ENCODE assay signal across 29 cellular contexts in the genomic region with DNA sequence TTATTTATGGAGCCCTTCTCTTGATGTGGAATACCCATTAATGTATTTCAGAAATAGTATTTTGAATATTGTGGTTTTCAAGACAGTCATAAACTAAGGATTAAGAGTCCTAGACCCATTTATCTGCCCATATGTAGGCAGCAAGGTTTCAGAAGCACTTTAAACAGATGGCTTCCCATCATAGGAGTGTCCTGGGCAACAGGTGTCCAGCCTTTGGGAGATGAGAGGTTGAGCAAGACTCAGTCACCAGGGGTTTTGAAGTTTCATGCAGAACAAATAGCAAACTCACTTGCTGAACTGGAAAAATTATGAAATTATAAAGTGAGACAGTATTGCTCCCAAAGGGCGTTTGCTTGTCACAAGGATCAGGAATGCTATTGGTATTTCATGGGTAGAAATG.
"Had no signal": no experiment of that assay in that cellular context is flagged by ENCODE, and none has a peak within 500 bp of the region (broad histone marks: within the 10 kb centered on the region; RNA-seq: fewer than 3 reads in every experiment).

No MANE protein-coding gene starts in this region.

- H3K27ac ChIP-seq: neutrophil, pancreas, prostate gland, right lobe of liver, sigmoid colon, spleen, stomach, thyroid gland, tibial nerve, upper lobe of left lung, vagina had no signal

- H3K27ac Mint-ChIP-seq: naive thymus-derived CD8-positive, alpha-beta T cell; natural killer cell treated with Interleukin-12 subunit alpha and Interleukin-12 subunit beta and Interleukin-15 and Interleukin-18, amount 100 ng/mL, for 72 hours; nephron progenitor cell; stimulated activated effector memory CD8-positive, alpha-beta T cell treated with anti-CD3 and anti-CD28 coated beads, Interleukin-12 subunit alpha, Interleukin-12 subunit beta, amount 100 ng/mL, for 72 hours; stimulated activated naive B cell treated with anti-CD40 and anti-IgM and Interleukin-4, amounts not matched to agents 10 μg/mL and 1 μg/mL and 100 μg/mL, for 72 hours; stimulated activated naive CD8-positive, alpha-beta T cell treated with anti-CD3 and anti-CD28 coated beads, Interleukin-15, Interleukin-2, amounts not matched to agents 100 ng/mL and 50 ng/mL, for 24 hours had no signal

- H3K4me1 Mint-ChIP-seq: naive thymus-derived CD8-positive, alpha-beta T cell; nephron progenitor cell; neural crest cell; stimulated activated effector memory CD8-positive, alpha-beta T cell treated with anti-CD3 and anti-CD28 coated beads, Interleukin-12 subunit alpha, Interleukin-12 subunit beta, amount 100 ng/mL, for 72 hours; stimulated activated naive B cell treated with anti-CD40 and anti-IgM and Interleukin-4, amounts not matched to agents 10 μg/mL and 1 μg/mL and 100 μg/mL, for 72 hours had no signal

- H3K4me2 ChIP-seq: smooth muscle cell had no signal

- H3K4me3 ChIP-seq: pancreas, prostate gland, right lobe of liver, sigmoid colon, skin epidermis, smooth muscle cell, spleen, stomach, thoracic aorta, thyroid gland, tibial nerve, upper lobe of left lung, vagina had no signal

- H3K27me3 ChIP-seq: neutrophil, pancreas, right lobe of liver, sigmoid colon, spleen, stomach, thyroid gland, tibial nerve, upper lobe of left lung, vagina had no signal

- DNase-seq: naive thymus-derived CD8-positive, alpha-beta T cell; nephron progenitor cell; nucleus accumbens; pancreas; right cardiac atrium; right lobe of liver; sigmoid colon; spleen; stimulated activated CD4-positive, alpha-beta T cell treated with anti-CD3 and anti-CD28 coated beads, Interleukin-12 subunit alpha, Interleukin-12 subunit beta, amount 100 ng/mL, for 4 hours; stimulated activated CD4-positive, alpha-beta T cell treated with anti-CD3 and anti-CD28 coated beads, Interleukin-2, amount 100 ng/mL, for 24 hours; stimulated activated CD4-positive, alpha-beta T cell treated with anti-CD3 and anti-CD28 coated beads, Interleukin-2, amount 100 ng/mL, for 48 hours; stimulated activated CD4-positive, alpha-beta T cell treated with anti-CD3 and anti-CD28 coated beads, Interleukin-4, amount 100 ng/mL, for 24 hours; stimulated activated naive B cell treated with anti-CD40 and anti-IgM and Interleukin-4, amounts not matched to agents 10 μg/mL and 1 μg/mL and 100 μg/mL, for 72 hours; stimulated activated naive CD4-positive, alpha-beta T cell treated with Interleukin-2 at 50 U/mL for 16 hours; stomach; thyroid gland; trophoblast cell; upper lobe of left lung had no signal

- H3K36me3 ChIP-seq: neutrophil, pancreas, prostate gland, right lobe of liver, sigmoid colon, spleen, stomach, thoracic aorta, thyroid gland, tibial nerve, upper lobe of left lung, vagina had no signal

- H3K4me3 Mint-ChIP-seq: naive thymus-derived CD8-positive, alpha-beta T cell; natural killer cell treated with Interleukin-12 subunit alpha and Interleukin-12 subunit beta and Interleukin-15 and Interleukin-18, amount 100 ng/mL, for 72 hours; nephron progenitor cell; neural crest cell; stimulated activated effector memory CD8-positive, alpha-beta T cell treated with anti-CD3 and anti-CD28 coated beads, Interleukin-12 subunit alpha, Interleukin-12 subunit beta, amount 100 ng/mL, for 72 hours; stimulated activated naive B cell treated with anti-CD40 and anti-IgM and Interleukin-4, amounts not matched to agents 10 μg/mL and 1 μg/mL and 100 μg/mL, for 72 hours; stimulated activated naive CD8-positive, alpha-beta T cell treated with anti-CD3 and anti-CD28 coated beads, Interleukin-15, Interleukin-2, amounts not matched to agents 100 ng/mL and 50 ng/mL, for 24 hours had no signal

- H3K27me3 Mint-ChIP-seq: natural killer cell treated with Interleukin-12 subunit alpha and Interleukin-12 subunit beta and Interleukin-15 and Interleukin-18, amount 100 ng/mL, for 72 hours; stimulated activated naive B cell treated with anti-CD40 and anti-IgM and Interleukin-4, amounts not matched to agents 10 μg/mL and 1 μg/mL and 100 μg/mL, for 72 hours had no signal

- H3K4me1 ChIP-seq: prostate gland, right lobe of liver, spleen, thyroid gland had no signal

- H3K36me3 Mint-ChIP-seq: naive thymus-derived CD8-positive, alpha-beta T cell; natural killer cell treated with Interleukin-12 subunit alpha and Interleukin-12 subunit beta and Interleukin-15 and Interleukin-18, amount 100 ng/mL, for 72 hours; stimulated activated effector memory CD8-positive, alpha-beta T cell treated with anti-CD3 and anti-CD28 coated beads, Interleukin-12 subunit alpha, Interleukin-12 subunit beta, amount 100 ng/mL, for 72 hours; stimulated activated naive B cell treated with anti-CD40 and anti-IgM and Interleukin-4, amounts not matched to agents 10 μg/mL and 1 μg/mL and 100 μg/mL, for 72 hours had no signal

- H3K9me3 ChIP-seq: neutrophil, pancreas, prostate gland, right lobe of liver, sigmoid colon, stomach, thoracic aorta, thyroid gland, tibial nerve, upper lobe of left lung, vagina had no signal

- H3K9me3 Mint-ChIP-seq: natural killer cell treated with Interleukin-12 subunit alpha and Interleukin-12 subunit beta and Interleukin-15 and Interleukin-18, amount 100 ng/mL, for 72 hours; nephron progenitor cell; neural crest cell; stimulated activated effector memory CD8-positive, alpha-beta T cell treated with anti-CD3 and anti-CD28 coated beads, Interleukin-12 subunit alpha, Interleukin-12 subunit beta, amount 100 ng/mL, for 72 hours; stimulated activated naive B cell treated with anti-CD40 and anti-IgM and Interleukin-4, amounts not matched to agents 10 μg/mL and 1 μg/mL and 100 μg/mL, for 72 hours; stimulated activated naive CD8-positive, alpha-beta T cell treated with anti-CD3 and anti-CD28 coated beads, Interleukin-15, Interleukin-2, amounts not matched to agents 100 ng/mL and 50 ng/mL, for 24 hours had no signal
